Comparison of ENCODE assay signal across 22 cellular contexts in the genomic region with DNA sequence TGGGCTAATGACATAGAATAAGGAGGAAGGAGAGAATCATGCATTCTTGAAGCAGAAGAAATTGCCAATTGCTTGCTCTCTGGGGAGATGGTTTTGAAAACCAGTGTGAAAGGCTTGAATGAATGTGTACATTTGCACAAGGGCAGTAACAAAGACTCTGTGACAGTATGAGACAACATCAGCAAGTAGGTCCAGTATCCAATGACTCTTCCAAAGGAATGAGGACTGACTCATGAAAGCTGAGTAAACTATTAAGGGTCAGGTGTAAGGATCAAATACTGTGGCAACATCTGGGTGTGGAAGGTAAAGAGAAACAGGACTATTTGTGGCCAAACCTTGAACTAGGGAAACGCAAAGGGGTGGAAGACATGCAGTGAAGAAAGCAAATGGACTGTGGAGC.
A peak's percentile ranks its signal among the peaks of the same experiment; 100 is the strongest.
DNase-seq lines count a peak whose midpoint lies in the region; ATAC-seq, FAIRE-seq and TF ChIP-seq lines count a peak whose summit lies in the region.
"Had no signal": no experiment of that assay in that cellular context is flagged by ENCODE, and none has a peak within 500 bp of the region (broad histone marks: within the 10 kb centered on the region; RNA-seq: fewer than 3 reads in every experiment).

No MANE protein-coding gene starts in this region.

- H3K27me3 ChIP-seq in breast epithelium (no peaks in the 10 kb centered on the region), astrocyte (ENCODE audit: insufficient read depth, low read length) (no peaks in the 10 kb centered on the region)
- H3K27me3 ChIP-seq: BLaER1 had no signal

- H3K27me3 Mint-ChIP-seq in MCF 10A (ENCODE audit: insufficient read depth, unreplicated experiment) (no peaks in the 10 kb centered on the region), astrocyte (ENCODE audit: low read depth, unreplicated experiment) (peaks cover 3% of the 10 kb centered on the region)
- H3K27me3 Mint-ChIP-seq: stimulated activated naive CD8-positive, alpha-beta T cell treated with anti-CD3 and anti-CD28 coated beads, Interleukin-15, amount 100 ng/mL, for 72 hours; T-helper 17 cell had no signal

- H3K4me1 ChIP-seq in breast epithelium (no peaks in the 10 kb centered on the region), astrocyte (ENCODE audit: insufficient read depth, low read length) (no peaks in the 10 kb centered on the region)
- H3K4me1 ChIP-seq: BLaER1 had no signal

- no peak overlapping the region for H2AFZ ChIP-seq in astrocyte (ENCODE audit: low read depth, low read length)

- intact Hi-C loops in MCF 10A (cut with micrococcal nuclease) (no loop called here), breast epithelium (cut with DNase I; ENCODE audit: low total_unique reads) (no loop called here)

- peak overlapping the region; percentile 16 for H3K4me2 ChIP-seq in astrocyte (ENCODE audit: low read length)
- H3K4me2 ChIP-seq: BLaER1 had no signal

- no peaks in the 10 kb centered on the region for H3K36me3 Mint-ChIP-seq in MCF 10A (ENCODE audit: insufficient read depth, unreplicated experiment)
- H3K36me3 Mint-ChIP-seq in astrocyte (ENCODE audit: low read depth, unreplicated experiment): no peaks in the 10 kb centered on the region
- H3K36me3 Mint-ChIP-seq: type B pancreatic cell had no signal

- H3K9ac ChIP-seq in astrocyte (ENCODE audit: low read length): no peak overlapping the region
- H3K9ac ChIP-seq: BLaER1 had no signal

- H3K9me3 Mint-ChIP-seq in MCF 10A (ENCODE audit: unreplicated experiment): no peaks in the 10 kb centered on the region
- no peaks in the 10 kb centered on the region for H3K9me3 Mint-ChIP-seq in astrocyte (ENCODE audit: unreplicated experiment)
- H3K9me3 Mint-ChIP-seq: stimulated activated naive CD8-positive, alpha-beta T cell treated with anti-CD3 and anti-CD28 coated beads, Interleukin-15, amount 100 ng/mL, for 72 hours; type B pancreatic cell had no signal

- no peak for FAIRE-seq in astrocyte (lab: Jason Lieb, UNC)
- FAIRE-seq: GM12878 had no signal

- H3K4me1 Mint-ChIP-seq in MCF 10A (ENCODE audit: insufficient read depth, unreplicated experiment) (no peaks in the 10 kb centered on the region), astrocyte (ENCODE audit: low read depth, unreplicated experiment) (peaks cover 5% of the 10 kb centered on the region)
- H3K4me1 Mint-ChIP-seq: stimulated activated naive CD8-positive, alpha-beta T cell treated with anti-CD3 and anti-CD28 coated beads, Interleukin-15, amount 100 ng/mL, for 72 hours had no signal

- H3K27ac Mint-ChIP-seq in MCF 10A (ENCODE audit: low read depth, unreplicated experiment): no peak overlapping the region
- no peak overlapping the region for H3K27ac Mint-ChIP-seq in astrocyte (ENCODE audit: unreplicated experiment)
- H3K27ac Mint-ChIP-seq: stimulated activated naive CD8-positive, alpha-beta T cell treated with anti-CD3 and anti-CD28 coated beads, Interleukin-15, amount 100 ng/mL, for 72 hours; T-helper 17 cell; type B pancreatic cell had no signal

- H4K20me1 ChIP-seq in astrocyte (ENCODE audit: insufficient read depth, low read length): no peaks in the 10 kb centered on the region
- H4K20me1 ChIP-seq: BLaER1 had no signal

- H3K4me3 Mint-ChIP-seq in MCF 10A (ENCODE audit: unreplicated experiment): no peak overlapping the region
- no peak overlapping the region for H3K4me3 Mint-ChIP-seq in astrocyte (ENCODE audit: unreplicated experiment)
- H3K4me3 Mint-ChIP-seq: stimulated activated naive CD8-positive, alpha-beta T cell treated with anti-CD3 and anti-CD28 coated beads, Interleukin-15, amount 100 ng/mL, for 72 hours; T-helper 17 cell; type B pancreatic cell had no signal

- H3K36me3 ChIP-seq in breast epithelium: no peaks in the 10 kb centered on the region
- no peaks in the 10 kb centered on the region for H3K36me3 ChIP-seq in astrocyte (ENCODE audit: insufficient read depth, low read length)
- H3K36me3 ChIP-seq: BLaER1 had no signal

- no peak for TF ChIP-seq CTCF in MCF 10A (IDR thresholded peaks at IDR 0.05; ENCODE audit: unreplicated experiment)
- no peak for TF ChIP-seq CTCF in breast epithelium (IDR thresholded peaks at IDR 0.05)
- TF ChIP-seq CTCF in astrocyte (IDR thresholded peaks at IDR 0.05; ENCODE audit: insufficient read depth, low read depth, low read length): no peak
- no peak for TF ChIP-seq CTCF in fibroblast of villous mesenchyme (IDR thresholded peaks at IDR 0.05; ENCODE audit: insufficient read depth, low read depth, low read length)

- no peak overlapping the region for H3K27ac ChIP-seq in breast epithelium
- no peak overlapping the region for H3K27ac ChIP-seq in astrocyte (ENCODE audit: low read depth, low read length)
- H3K27ac ChIP-seq: BLaER1 had no signal

- DNase-seq in MCF 10A (ENCODE audit: unreplicated experiment) (peak; percentile 56), breast epithelium (ENCODE audit: low spot score in 2 of 2) (no peak), astrocyte (ENCODE audit: low read depth) (peak; percentile 32), fibroblast of villous mesenchyme (ENCODE audit: low read depth) (peak; percentile 19), NCI-H2081 treated with DMSO at 0.1 percent for 48 hours (lab: John Stamatoyannopoulos, UW) (no peak), T-helper 9 cell (no peak), SK-N-DZ (ENCODE audit: low spot score) (no peak)
- DNase-seq: activated CD4-positive, alpha-beta T cell treated with anti-CD3 and anti-CD28 coated beads, Interleukin-2, amount 50 U/mL, for 48 hours; activated naive CD4-positive, alpha-beta T cell; activated T-cell treated with anti-CD3 and anti-CD28 coated beads for 4 hours; GF-D8; HCEC 1CT; KBM-7; left cardiac atrium; posterior cingulate gyrus; SHP77 treated with DMSO at 0.1 percent for 48 hours; stimulated activated naive CD8-positive, alpha-beta T cell treated with anti-CD3 and anti-CD28 coated beads, Interleukin-15, amount 100 ng/mL, for 72 hours; T-helper 17 cell had no signal

- no peaks in the 10 kb centered on the region for H3K79me2 ChIP-seq in astrocyte (ENCODE audit: insufficient read depth, low read length)

- no peak for ATAC-seq in HG02798 (IDR thresholded peaks at IDR 0.05; ENCODE audit: poor library complexity, unreplicated experiment)
- ATAC-seq: GM12878; left cardiac atrium; stimulated activated naive CD8-positive, alpha-beta T cell treated with anti-CD3 and anti-CD28 coated beads, Interleukin-15, amount 100 ng/mL, for 72 hours; T-helper 17 cell had no signal

- no peaks in the 10 kb centered on the region for H3K9me3 ChIP-seq in breast epithelium
- no peaks in the 10 kb centered on the region for H3K9me3 ChIP-seq in astrocyte (ENCODE audit: insufficient read depth, low read depth, low read length)
- H3K9me3 ChIP-seq: BLaER1 had no signal

- POLR2A ChIA-PET in MCF 10A (lab: Yijun Ruan, JAX): interaction anchor here (0.7 to 0.9 kb wide), 2 partner anchors 8 to 53 kb away, joined by 3 read pairs; no protein-coding TSS in a partner anchor

- H3K4me3 ChIP-seq in breast epithelium: no peak overlapping the region
- no peak overlapping the region for H3K4me3 ChIP-seq in astrocyte (ENCODE audit: insufficient read depth, low read depth, low read length)
- H3K4me3 ChIP-seq in fibroblast of villous mesenchyme (ENCODE audit: low read depth, low read length): no peak overlapping the region
- H3K4me3 ChIP-seq: BLaER1, GM12878 had no signal

- no TSS peak for BruUV-seq in MCF 10A (replicated peaks; lab: Mats Ljungman, UMichigan)

- no peak for TF ChIP-seq POLR2A in breast epithelium (IDR thresholded peaks at IDR 0.05)

- CTCF ChIA-PET in MCF 10A (lab: Yijun Ruan, JAX): no interaction called here

Comparison
In these comparisons a context has a peak if more than half of its experiments do, and no peak if none do; other contexts are left out.
1. DNase-seq: peak in MCF 10A (single experiment), astrocyte (single experiment) and fibroblast of villous mesenchyme (single experiment); none in breast epithelium (0 of 2), NCI-H2081 treated with DMSO at 0.1 percent for 48 hours (single experiment), T-helper 9 cell (single experiment) and SK-N-DZ (single experiment).